ENCODE assay signal across 9 cellular contexts in the genomic region with DNA sequence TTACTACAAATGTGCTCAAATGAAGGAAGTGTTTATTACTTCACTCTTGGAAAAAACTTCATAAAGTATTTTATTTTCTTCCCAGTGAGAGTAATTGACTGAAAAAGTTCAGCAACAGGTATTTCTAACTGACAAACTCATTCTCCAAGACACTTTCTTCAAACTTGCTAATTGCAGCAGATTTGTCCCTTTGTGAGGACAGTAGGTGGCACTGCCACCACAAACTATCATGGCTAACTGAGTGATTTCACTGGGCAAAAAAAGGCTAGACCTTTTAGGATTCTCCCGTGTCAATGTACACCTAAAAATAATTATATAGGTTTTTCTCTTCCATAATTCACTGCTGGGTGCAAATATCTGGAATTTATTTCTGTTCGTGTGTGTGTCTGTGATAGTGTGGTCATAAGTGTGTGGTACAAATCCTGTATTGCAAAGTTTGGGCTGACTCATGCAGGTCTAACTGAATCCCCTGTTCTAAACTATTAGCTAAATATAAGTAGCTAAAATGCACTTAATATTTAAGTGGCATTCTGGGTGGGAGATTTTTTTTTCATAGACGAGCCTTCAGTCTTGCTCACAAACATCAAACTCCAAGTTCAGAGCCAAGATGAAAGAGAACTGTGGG. TPM values are rescaled to one million over a fixed set of nuclear protein-coding genes. Genes with fewer than 3 reads are reported as not detected.
DNase-seq lines count a peak whose midpoint lies in the region; ATAC-seq, FAIRE-seq and TF ChIP-seq lines count a peak whose summit lies in the region.
"Had no signal": no experiment of that assay in that cellular context is flagged by ENCODE, and none has a peak within 500 bp of the region (broad histone marks: within the 10 kb centered on the region; RNA-seq: fewer than 3 reads in every experiment).

No MANE protein-coding gene starts in this region.

- 0% methylated on average over 3 of the region's 3 CpGs for WGBS in HepG2 (ENCODE audit: low lambda C conversion rate)

- in situ Hi-C loops in brain microvascular endothelial cell (cut with HindIII; ENCODE audit: low pct_ligation_motif_present, low sequenced_read_pairs), result loop anchor here (25.0 kb wide), 1 partner anchor 714 kb away; the partner anchor contains the start of gene HS3ST3B1
- in situ Hi-C loops in HepG2 (cut with HindIII; ENCODE audit: extremely low pct_ligation_motif_present, low pct_unique_long_range_greater_than_20kb), result loop anchor here (10.0 kb wide), 2 partner anchors 263 to 1327 kb away; no protein-coding TSS in a partner anchor

- no peak overlapping the region for H3K9ac ChIP-seq in HepG2 (ENCODE audit: insufficient read depth, low read depth, low read length)

- H3K4me3 ChIP-seq in ACC112 (ENCODE audit: low read depth, low read length) (peak overlapping the region; percentile 96), PC-9 (no peak overlapping the region), brain microvascular endothelial cell (ENCODE audit: low read depth, low read length) (peak overlapping the region; percentile 90), HepG2 (replicated peaks in 1 of 3; ENCODE audit: insufficient read depth in 1 of 3, low read depth in 2 of 3, low read length in 3 of 3) (no peak overlapping the region)

- H3K79me2 ChIP-seq in ACC112 (ENCODE audit: control insufficient read depth, insufficient read depth, low read length, unreplicated experiment) (peaks cover 83% of the 10 kb centered on the region), PC-9 (ENCODE audit: low read depth) (no peaks in the 10 kb centered on the region), HepG2 (ENCODE audit: insufficient read depth, low read length) (no peaks in the 10 kb centered on the region)

- intact Hi-C loops in PC-9 (cut with micrococcal nuclease; ENCODE audit: unreplicated experiment) (loop anchor here (1.0 kb wide), 1 partner anchor 1328 kb away; no protein-coding TSS in a partner anchor), HepG2 (cut with micrococcal nuclease; ENCODE audit: unreplicated experiment) (loop anchor here (1.0 to 10.0 kb wide), 5 partner anchors 183 to 1217 kb away; no protein-coding TSS in a partner anchor)

- POLR2A ChIA-PET in PC-9 (lab: Charles Lee; ENCODE audit: unreplicated experiment) (no interaction called here), HepG2 (lab: Yijun Ruan, JAX) (no interaction called here)

- peak overlapping the region; percentile 53 for H3K27ac ChIP-seq in ACC112 (ENCODE audit: low read depth, low read length)
- H3K27ac ChIP-seq in PC-9, result no peak overlapping the region
- no peak overlapping the region for H3K27ac ChIP-seq in brain microvascular endothelial cell
- H3K27ac ChIP-seq in HepG2 (ENCODE audit: extremely low read length, insufficient read depth, low read length), result no peak overlapping the region
- H3K27ac ChIP-seq: epithelial cell of prostate had no signal

- peak; percentile 59 for TF ChIP-seq RAD21 in HepG2 (CRISPR knock-in tag; IDR thresholded peaks at IDR 0.05)

- H3F3A ChIP-seq in PC-9 (ENCODE audit: insufficient read depth, low read depth), result no peaks in the 10 kb centered on the region

- BruUV-seq in PC-9 (replicated peaks; lab: Mats Ljungman, UMichigan) (no TSS peak), HepG2 (replicated peaks; lab: Mats Ljungman, UMichigan) (no TSS peak)

- H4K20me1 ChIP-seq in PC-9 (ENCODE audit: insufficient read depth), result no peaks in the 10 kb centered on the region
- H4K20me1 ChIP-seq in HepG2 (ENCODE audit: insufficient read depth, low read length), result no peaks in the 10 kb centered on the region; the same call in 1 of the 2 replicates

- no peaks in the 10 kb centered on the region for H3K9me2 ChIP-seq in PC-9 (ENCODE audit: insufficient read depth)

- H3K27me3 ChIP-seq in ACC112 (ENCODE audit: insufficient read depth, low read length) (no peaks in the 10 kb centered on the region), PC-9 (ENCODE audit: insufficient read depth, low read depth) (no peaks in the 10 kb centered on the region), brain microvascular endothelial cell (replicated peaks) (no peaks in the 10 kb centered on the region), HepG2 (ENCODE audit: control insufficient read depth in 1 of 2, insufficient read depth in 2 of 2, low read length in 2 of 2) (peaks cover 2 to 41% of the 10 kb centered on the region in 2 experiments)

- H2AFZ ChIP-seq in ACC112 (ENCODE audit: low read length, unreplicated experiment) (no peak overlapping the region), PC-9 (no peak overlapping the region), HepG2 (ENCODE audit: low read length) (no peak overlapping the region)

- peak; percentile 47; the same call in 1 of the 2 replicates for TF ChIP-seq CTCF in PC-9 (conservative IDR thresholded peaks at IDR 0.05)
- peak; percentile 64 for TF ChIP-seq CTCF in brain microvascular endothelial cell (IDR thresholded peaks at IDR 0.05; ENCODE audit: low read depth, low read length, missing control alignments)
- peak; percentile 77 for TF ChIP-seq CTCF in HepG2 (CRISPR knock-in tag; IDR thresholded peaks at IDR 0.05)

- H3K36me3 ChIP-seq in ACC112 (ENCODE audit: insufficient read depth, low read length) (no peaks in the 10 kb centered on the region), PC-9 (ENCODE audit: low read depth) (no peaks in the 10 kb centered on the region), brain microvascular endothelial cell (replicated peaks) (no peaks in the 10 kb centered on the region), HepG2 (replicated peaks in 1 of 2; ENCODE audit: control insufficient read depth in 1 of 2, insufficient read depth in 2 of 2, low read length in 2 of 2) (no peaks in the 10 kb centered on the region)

- ATAC-seq in HepG2, result no peak
- ATAC-seq in HG03565 (IDR thresholded peaks at IDR 0.05; ENCODE audit: unreplicated experiment), result no peak
- no peak for ATAC-seq in HG02852 (IDR thresholded peaks at IDR 0.05; ENCODE audit: unreplicated experiment)

- H3K9me3 ChIP-seq in PC-9 (ENCODE audit: insufficient read depth, low read depth) (no peaks in the 10 kb centered on the region), HepG2 (ENCODE audit: low read length) (no peaks in the 10 kb centered on the region)

- FAIRE-seq in HepG2 (lab: Jason Lieb, UNC), result peak; percentile 84

- peak; percentile 38 for DNase-seq in GM03348 (ENCODE audit: low spot score)
- peak in 1 of 2 experiments; percentile 5 for DNase-seq in PC-9
- DNase-seq in brain microvascular endothelial cell, result no peak
- DNase-seq in HepG2 (ENCODE audit: low spot score), result peak; percentile 45
- no peak for DNase-seq in DMS153 treated with DMSO at 0.1 percent for 48 hours (lab: John Stamatoyannopoulos, UW; ENCODE audit: unreplicated experiment)

- CTCF ChIA-PET in PC-9 (lab: Charles Lee) (no interaction called here), HepG2 (lab: Yijun Ruan, JAX; ENCODE audit: low intra/inter-chr PET ratio, low total read pairs) (interaction anchor here (1.2 to 1.9 kb wide), 2 partner anchors 705 to 1329 kb away, joined by 3 to 7 read pairs; no protein-coding TSS in a partner anchor)

- TF ChIP-seq POLR2A in HepG2 (IDR thresholded peaks at IDR 0.05; ENCODE audit: insufficient read depth in 1 of 2, low read depth in 2 of 2, low read length in 2 of 2), result no peak

- no peak overlapping the region for H3K4me2 ChIP-seq in PC-9
- H3K4me2 ChIP-seq in HepG2 (ENCODE audit: low read depth, low read length), result no peak overlapping the region

- no peak for TF ChIP-seq EP300 in HepG2 (IDR thresholded peaks at IDR 0.05; ENCODE audit: low read depth in 2 of 2, low read length in 2 of 2)
- no peak for TF ChIP-seq EP300 in HepG2 (CRISPR knock-in tag; IDR thresholded peaks at IDR 0.05; ENCODE audit: borderline replicate concordance)

- H3K4me1 ChIP-seq in ACC112 (ENCODE audit: control insufficient read depth, insufficient read depth, low read length, unreplicated experiment) (peaks cover 40% of the 10 kb centered on the region), PC-9 (replicated peaks; ENCODE audit: insufficient read depth) (no peaks in the 10 kb centered on the region), HepG2 (ENCODE audit: insufficient read depth, low read length) (peaks cover 38% of the 10 kb centered on the region)

TF ChIP-seq in HepG2, 621 proteins besides CTCF, POLR2A, EP300 and RAD21 (continues in another document):
- no peak for TF ChIP-seq MED13 (CRISPR knock-in tag; IDR thresholded peaks at IDR 0.05)
- TF ChIP-seq ZNF350 (CRISPR knock-in tag; IDR thresholded peaks at IDR 0.05; ENCODE audit: borderline replicate concordance, low read depth), result no peak
- no peak for TF ChIP-seq ZNF207 (IDR thresholded peaks at IDR 0.05; ENCODE audit: borderline replicate concordance)

RNA-seq across cellular contexts. Expression of gene HS3ST3A1, which starts 3.9 kb away (rescaled TPM):
- total RNA-seq in PC-9 (2021), result not detected in 2 replicates
- total RNA-seq in HepG2 (2016; rRNA removed; fragmentation: Illumina TruSeq; extraction: Trizol), result 2.9 and 3.5 TPM in 2 replicates
- 1.2 and 1.3 TPM in 2 replicates for total RNA-seq in HepG2 (2016; cell fraction: cytosol; rRNA removed; fragmentation: Illumina TruSeq; extraction: Trizol; ENCODE audit: low read depth)
- total RNA-seq in HepG2 (2016; cell fraction: insoluble cytoplasmic fraction; rRNA removed; fragmentation: Illumina TruSeq; extraction: Trizol), result 2.0 and 5.1 TPM in 2 replicates
- 2.4 TPM in 2 replicates for total RNA-seq in HepG2 (2016; cell fraction: membrane; rRNA removed; fragmentation: Illumina TruSeq; extraction: Trizol)
- 2.8 and 3.0 TPM in 2 replicates for total RNA-seq in HepG2 (2016; cell fraction: nucleus; rRNA removed; fragmentation: Illumina TruSeq; extraction: Trizol)
- polyA plus RNA-seq in HepG2 (2011; rRNA removed), result 1.3 and 4.4 TPM in 2 replicates
- polyA plus RNA-seq in HepG2 (2011; cell fraction: cytosol; rRNA removed), result 1.2 and 2.1 TPM in 2 replicates
- polyA plus RNA-seq in HepG2 (2011; cell fraction: nucleus; rRNA removed), result 4.9 and 7.4 TPM in 2 replicates
- polyA plus RNA-seq in HepG2 (2012), result 1.1 and 1.2 TPM in 2 replicates
- 0.42 and 0.45 TPM in 2 replicates for polyA plus RNA-seq in HepG2 (2016; cell fraction: cytosol; fragmentation: Illumina TruSeq; extraction: Trizol; ENCODE audit: low read depth)
- 1.2 and 1.4 TPM in 2 replicates for polyA plus RNA-seq in HepG2 (2016; cell fraction: insoluble cytoplasmic fraction; fragmentation: Illumina TruSeq; extraction: Trizol; ENCODE audit: low read depth)
- 0.73 and 0.81 TPM in 2 replicates for polyA plus RNA-seq in HepG2 (2016; cell fraction: membrane; fragmentation: Illumina TruSeq; extraction: Trizol; ENCODE audit: low read depth)
- 3.2 and 6.7 TPM in 2 replicates for polyA plus RNA-seq in HepG2 (2016; cell fraction: nucleus; fragmentation: Illumina TruSeq; extraction: Trizol; ENCODE audit: insufficient read depth, low read depth)
- polyA minus RNA-seq in HepG2 (2011; rRNA and poly(A)+ RNA removed; ENCODE audit: low replicate concordance), result 11.7 TPM in 1 of 2 replicates, not detected in the other
- 12.5 and 12.8 TPM in 2 replicates for polyA minus RNA-seq in HepG2 (2011; cell fraction: cytosol; rRNA and poly(A)+ RNA removed)
- polyA minus RNA-seq in HepG2 (2011; cell fraction: nucleus; rRNA and poly(A)+ RNA removed), result 3.4 and 4.5 TPM in 2 replicates

Comparison
In these comparisons a context has a peak if more than half of its experiments do, and no peak if none do; other contexts are left out.
1. H3K4me3 ChIP-seq: peak in ACC112 (single experiment) and brain microvascular endothelial cell (single experiment); none in PC-9 (single experiment) and HepG2 (0 of 3).
2. DNase-seq: peak in GM03348 (single experiment) and HepG2 (single experiment); none in brain microvascular endothelial cell (single experiment) and DMS153 treated with DMSO at 0.1 percent for 48 hours (single experiment).
3. Peak in every context shown above with its lines, with median percentiles within 50 percentile points of each other: CTCF ChIP-seq.